Comparison of ENCODE assay signal across 1 cellular context in the genomic region with DNA sequence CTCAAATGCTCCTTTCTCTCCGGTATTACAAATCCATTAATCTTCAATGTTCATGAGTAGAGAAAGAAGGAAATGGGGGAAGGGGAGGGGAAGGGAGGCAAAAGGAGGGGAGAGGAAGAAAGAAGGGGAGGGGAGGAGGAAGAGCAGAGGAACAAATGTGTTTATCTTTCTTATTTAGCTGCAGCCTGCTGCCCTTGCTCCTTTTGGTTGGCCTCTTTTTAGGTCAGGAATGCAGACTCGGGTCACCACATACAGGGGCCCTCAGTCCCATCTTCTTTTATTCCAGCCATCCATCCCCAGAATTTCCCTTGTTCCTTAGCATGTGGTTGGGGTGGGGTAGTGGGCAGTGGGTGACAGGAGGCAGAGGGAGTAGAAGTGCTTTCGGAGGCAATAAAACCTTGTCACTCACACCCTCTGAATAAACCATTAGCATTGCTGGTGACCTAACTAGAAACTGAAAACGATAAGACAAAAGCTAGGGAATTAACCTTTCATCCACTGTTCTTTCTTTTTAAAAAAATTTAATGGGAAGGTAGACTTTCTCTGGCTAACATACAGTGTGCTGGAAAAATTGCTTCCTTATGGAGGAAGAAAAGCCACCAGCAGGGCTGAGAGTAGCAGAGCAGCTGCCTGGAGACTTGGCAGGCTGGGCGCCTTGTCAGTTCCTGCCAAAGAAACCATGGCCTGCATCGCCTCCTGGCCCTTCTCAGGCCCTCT.
A peak's percentile ranks its signal among the peaks of the same experiment; 100 is the strongest.
TF ChIP-seq lines count a peak whose summit lies in the region.

No MANE protein-coding gene starts in this region.

TF ChIP-seq in GM12878, 131 proteins besides CTCF, POLR2A, EP300 and RAD21 (continued from another document):
- TF ChIP-seq CEBPZ (IDR thresholded peaks at IDR 0.05; ENCODE audit: low read depth, low read length) (no peak), MXI1 (IDR thresholded peaks at IDR 0.05; ENCODE audit: low read depth, low read length) (0 out of 2 replicates have a peak, but pooled peaks have one; percentile 25), NR2F1 (conservative IDR thresholded peaks at IDR 0.05) (0 out of 2 replicates have a peak, but pooled peaks have one; percentile 26), MAX (IDR thresholded peaks at IDR 0.05; ENCODE audit: low read depth, low read length) (no peak), NBN (IDR thresholded peaks at IDR 0.05) (no peak), ATF7 (IDR thresholded peaks at IDR 0.05; ENCODE audit: low read depth) (0 out of 2 replicates have a peak, but pooled peaks have one; percentile 33), ZNF217 (IDR thresholded peaks at IDR 0.05) (no peak), RELB (IDR thresholded peaks at IDR 0.05; ENCODE audit: low read depth) (0 out of 2 replicates have a peak, but pooled peaks have one; percentile 26), ZNF592 (IDR thresholded peaks at IDR 0.05) (0 out of 2 replicates have a peak, but pooled peaks have one; percentile 48), MTA2 (IDR thresholded peaks at IDR 0.05; ENCODE audit: low read depth) (peak; percentile 64), CUX1 (IDR thresholded peaks at IDR 0.05; ENCODE audit: insufficient replicate concordance, low read depth, low read length) (peak; percentile 33), EZH2 (IDR thresholded peaks at IDR 0.05; ENCODE audit: borderline replicate concordance, control insufficient read depth, low read depth, low read length) (no peak), ZBTB33 (IDR thresholded peaks at IDR 0.05) (peak; percentile 19; the same call in 1 of the 2 replicates), PBX3 (IDR thresholded peaks at IDR 0.05; ENCODE audit: insufficient replicate concordance, low read depth, low read length) (peak; percentile 52), DPF2 (IDR thresholded peaks at IDR 0.05) (0 out of 2 replicates have a peak, but pooled peaks have one; percentile 72), SIX5 (IDR thresholded peaks at IDR 0.05; ENCODE audit: low read depth, low read length, severe bottlenecking) (no peak), MYC (IDR thresholded peaks at IDR 0.05; ENCODE audit: insufficient read depth, insufficient read length, insufficient replicate concordance, low read length, severe bottlenecking) (no peak), SUPT20H (IDR thresholded peaks at IDR 0.05; ENCODE audit: borderline replicate concordance, control insufficient read depth, low read depth, low read length) (no peak), CHD2 (IDR thresholded peaks at IDR 0.05; ENCODE audit: borderline replicate concordance, low read depth, low read length) (no peak)
- TF ChIP-seq, protein P1, sequence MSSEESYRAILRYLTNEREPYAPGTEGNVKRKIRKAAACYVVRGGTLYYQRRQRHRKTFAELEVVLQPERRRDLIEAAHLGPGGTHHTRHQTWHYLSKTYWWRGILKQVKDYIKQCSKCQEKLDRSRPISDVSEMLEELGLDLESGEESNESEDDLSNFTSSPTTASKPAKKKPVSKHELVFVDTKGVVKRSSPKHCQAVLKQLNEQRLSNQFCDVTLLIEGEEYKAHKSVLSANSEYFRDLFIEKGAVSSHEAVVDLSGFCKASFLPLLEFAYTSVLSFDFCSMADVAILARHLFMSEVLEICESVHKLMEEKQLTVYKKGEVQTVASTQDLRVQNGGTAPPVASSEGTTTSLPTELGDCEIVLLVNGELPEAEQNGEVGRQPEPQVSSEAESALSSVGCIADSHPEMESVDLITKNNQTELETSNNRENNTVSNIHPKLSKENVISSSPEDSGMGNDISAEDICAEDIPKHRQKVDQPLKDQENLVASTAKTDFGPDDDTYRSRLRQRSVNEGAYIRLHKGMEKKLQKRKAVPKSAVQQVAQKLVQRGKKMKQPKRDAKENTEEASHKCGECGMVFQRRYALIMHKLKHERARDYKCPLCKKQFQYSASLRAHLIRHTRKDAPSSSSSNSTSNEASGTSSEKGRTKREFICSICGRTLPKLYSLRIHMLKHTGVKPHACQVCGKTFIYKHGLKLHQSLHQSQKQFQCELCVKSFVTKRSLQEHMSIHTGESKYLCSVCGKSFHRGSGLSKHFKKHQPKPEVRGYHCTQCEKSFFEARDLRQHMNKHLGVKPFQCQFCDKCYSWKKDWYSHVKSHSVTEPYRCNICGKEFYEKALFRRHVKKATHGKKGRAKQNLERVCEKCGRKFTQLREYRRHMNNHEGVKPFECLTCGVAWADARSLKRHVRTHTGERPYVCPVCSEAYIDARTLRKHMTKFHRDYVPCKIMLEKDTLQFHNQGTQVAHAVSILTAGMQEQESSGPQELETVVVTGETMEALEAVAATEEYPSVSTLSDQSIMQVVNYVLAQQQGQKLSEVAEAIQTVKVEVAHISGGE (CRISPR knock-in tag; IDR thresholded peaks at IDR 0.05), result no peak
TF ChIP-seq in GM12878: peak in this region for 12.
